8 cellular contexts compared by ENCODE assay signal in genomic region chr7:123154231-123154860, GRCh38. TPM values are rescaled to one million over a fixed set of nuclear protein-coding genes. Genes with fewer than 3 reads are reported as not detected.
DNase-seq lines count a peak whose midpoint lies in the region; ATAC-seq, FAIRE-seq and TF ChIP-seq lines count a peak whose summit lies in the region.

No MANE protein-coding gene starts in this region.

- H3K4me3 ChIP-seq in A549 (no peak overlapping the region), MG63 (no peak overlapping the region), RWPE2 (ENCODE audit: severe bottlenecking) (no peak overlapping the region), kidney (ENCODE audit: low read length in 2 of 2) (no peak overlapping the region)

- H3K4me2 ChIP-seq in A549, result no peak overlapping the region

- FAIRE-seq in A549 (lab: Jason Lieb, UNC) (peak; percentile 70), kidney (lab: Jason Lieb, UNC) (peak; percentile 96)

- no peak overlapping the region for H3K27ac ChIP-seq in A549
- H3K27ac ChIP-seq in RWPE2 (ENCODE audit: poor library complexity, severe bottlenecking), result no peak overlapping the region
- no peak overlapping the region for H3K27ac ChIP-seq in caudate nucleus (ENCODE audit: low read depth, low read length)
- no peak overlapping the region for H3K27ac ChIP-seq in kidney (ENCODE audit: low read depth in 2 of 2, low read length in 2 of 2)

- ATAC-seq in A549 (peak; percentile 97 to 99), HG02571 (IDR thresholded peaks at IDR 0.05; ENCODE audit: unreplicated experiment) (peak; percentile 97), RWPE2 (ENCODE audit: low read depth) (peak; percentile 87)

- no peaks in the 10 kb centered on the region for H3K36me3 ChIP-seq in MG63
- no peaks in the 10 kb centered on the region for H3K36me3 ChIP-seq in RWPE2 (ENCODE audit: low read depth)
- H3K36me3 ChIP-seq in kidney (ENCODE audit: control insufficient read depth in 1 of 2, insufficient read depth in 2 of 2, low read length in 2 of 2), result no peaks in the 10 kb centered on the region

- no peaks in the 10 kb centered on the region for H3K4me1 ChIP-seq in A549
- H3K4me1 ChIP-seq in RWPE2 (ENCODE audit: insufficient read depth, poor library complexity, severe bottlenecking), result no peaks in the 10 kb centered on the region
- H3K4me1 ChIP-seq in kidney (ENCODE audit: control insufficient read depth in 1 of 2, insufficient read depth in 1 of 2, low read depth in 1 of 2, low read length in 2 of 2), result no peaks in the 10 kb centered on the region

- TF ChIP-seq EP300 in A549 (IDR thresholded peaks at IDR 0.05), result no peak

- H3K9me3 ChIP-seq in A549 (no peaks in the 10 kb centered on the region), MG63 (no peaks in the 10 kb centered on the region), RWPE2 (ENCODE audit: severe bottlenecking) (no peaks in the 10 kb centered on the region), kidney (ENCODE audit: control insufficient read depth in 1 of 2, low read length in 2 of 2) (no peaks in the 10 kb centered on the region)

- POLR2A ChIA-PET in A549 (lab: Yijun Ruan, JAX), result no interaction called here

- peak; percentile 55 to 67 for TF ChIP-seq RAD21 in A549 (conservative IDR thresholded peaks at IDR 0.05 in 1 of 2, IDR thresholded peaks at IDR 0.05 in 1 of 2)

- intact Hi-C loops in kidney (cut with DNase I), result no loop called here

- 0% methylated on average over 3 of the region's 3 CpGs for WGBS in A549 (ENCODE audit: missing lambda C conversion rate)

- TF ChIP-seq POLR2A in A549 (IDR thresholded peaks at IDR 0.05; ENCODE audit: low read length), result no peak

- TF ChIP-seq CTCF in A549 (IDR thresholded peaks at IDR 0.05) (peak; percentile 77), GM12874 (IDR thresholded peaks at IDR 0.05; ENCODE audit: insufficient read depth, low read depth, low read length) (peak; percentile 66), RWPE2 (IDR thresholded peaks at IDR 0.05; ENCODE audit: poor library complexity, severe bottlenecking) (peak; percentile 89), kidney (IDR thresholded peaks at IDR 0.05; ENCODE audit: borderline replicate concordance, extremely low read depth, insufficient read depth) (peak; percentile 69)

- DNase-seq in A549 (ENCODE audit: low read depth in 1 of 2, low spot score in 1 of 2) (peak; percentile 34 to 79), MG63 (peak; percentile 48), RWPE2 (ENCODE audit: low spot score) (no peak), caudate nucleus (lab: John Stamatoyannopoulos, UW) (peak in 52 of 61 donors; percentile 1 to 88 (median 30)), kidney (no peak)
- DNase-seq in stimulated activated CD4-positive, alpha-beta T cell treated with anti-CD3 and anti-CD28 coated beads, Interleukin-4, amount 100 ng/mL, for 48 hours (ENCODE audit: low read depth in 2 of 2), result peak; percentile 23 to 30

- no peak overlapping the region for H3K9ac ChIP-seq in kidney (ENCODE audit: low read length in 2 of 2)

- CTCF ChIA-PET in A549 (lab: Yijun Ruan, JAX), result interaction anchor here (0.5 to 2.7 kb wide), 18 partner anchors 10 to 935 kb away, joined by 3 to 19 read pairs (median 3); no protein-coding TSS in a partner anchor

- H3K27me3 ChIP-seq in MG63 (no peaks in the 10 kb centered on the region), RWPE2 (ENCODE audit: insufficient read depth, poor library complexity, severe bottlenecking) (no peaks in the 10 kb centered on the region)

TF ChIP-seq in A549, 52 proteins besides CTCF, POLR2A, EP300 and RAD21:
- no peak for TF ChIP-seq BHLHE40 (IDR thresholded peaks at IDR 0.05; ENCODE audit: low read depth, low read length)
- TF ChIP-seq SMC3 (IDR thresholded peaks at IDR 0.05), result peak; percentile 63

RNA-seq across cellular contexts. Expression of gene SLC13A1, which starts 45.4 kb away (rescaled TPM):
- polyA plus RNA-seq in A549 (2011; rRNA removed) (not detected in 2 replicates), A549 (2017; fragmentation: RNase III; extraction: RNeasy Plus Mini Kit Qiagen cat#74134 plus additional on column Dnase treatment) (not detected in 3 replicates), kidney (ENCODE audit: insufficient read depth, low read depth, low replicate concordance) (17.0 TPM)
- not detected in 2 replicates for polyA plus RNA-seq in A549 (2012; cell fraction: cytosol; rRNA removed)
- not detected in 2 replicates for polyA plus RNA-seq in A549 (2012; cell fraction: nucleus; rRNA removed)
- polyA minus RNA-seq in A549 (2011; rRNA and poly(A)+ RNA removed), result not detected in 2 replicates
- total RNA-seq in MG63 (2014; rRNA removed; shearing (Covaris generic); ENCODE audit: low replicate concordance), result not detected in 2 replicates
- total RNA-seq in kidney, result 10.1 TPM

Comparison
In these comparisons a context has a peak if more than half of its experiments do, and no peak if none do; other contexts are left out.
1. DNase-seq: peak in A549 (2 of 2), MG63 (single experiment), caudate nucleus (52 of 61) and stimulated activated CD4-positive, alpha-beta T cell treated with anti-CD3 and anti-CD28 coated beads, Interleukin-4, amount 100 ng/mL, for 48 hours (2 of 2); none in RWPE2 (single experiment) and kidney (single experiment).
2. RNA of gene SLC13A1, which starts 45.4 kb away (total RNA-seq): 10.1 TPM in kidney (single experiment); not detected in MG63; every median in the first group is over 10 times any median in the second.
3. Peak in every context shown above with its lines, with median percentiles within 50 percentile points of each other: ATAC-seq and CTCF ChIP-seq.